22 cellular contexts compared by ENCODE assay signal in the genomic region with DNA sequence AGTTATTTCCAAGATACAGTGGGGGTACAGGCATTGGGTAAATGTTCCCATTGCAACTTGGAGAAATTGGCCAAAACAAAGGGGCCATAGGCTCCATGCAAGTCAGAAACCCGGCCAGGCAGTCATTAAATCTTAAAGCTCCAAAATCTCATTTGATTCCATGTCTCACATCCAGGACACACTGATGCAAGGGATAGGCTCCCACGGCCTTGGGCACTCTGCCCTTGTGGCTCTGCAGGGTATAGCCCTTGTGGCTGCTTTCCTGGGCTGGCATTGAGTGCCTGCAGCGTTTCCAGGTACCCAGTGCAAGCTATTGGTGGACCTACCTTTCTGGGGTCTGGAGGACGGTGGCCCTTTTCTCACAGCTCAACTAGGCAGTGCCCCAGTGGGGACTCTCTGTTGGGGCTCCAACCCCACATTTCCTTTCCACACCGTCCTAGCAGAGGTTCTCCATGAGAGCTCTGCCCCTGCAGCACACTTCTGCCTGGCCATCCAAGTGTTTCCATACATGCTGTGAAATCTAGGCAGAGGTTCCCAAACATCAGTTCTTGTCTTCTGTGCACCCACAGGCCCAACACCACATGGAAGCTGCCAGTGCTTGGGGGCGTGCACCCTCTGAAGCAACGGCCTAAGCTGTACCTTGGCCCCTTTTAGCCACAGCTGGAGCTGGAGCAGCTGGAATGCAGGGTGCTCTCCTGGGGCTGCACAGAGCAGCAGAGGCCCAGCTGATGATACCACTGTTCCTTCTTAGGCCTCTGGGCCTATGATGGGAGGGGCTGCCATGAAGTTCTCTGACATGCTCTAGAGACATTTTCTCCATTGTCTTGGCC.
"Had no signal": no experiment of that assay in that cellular context is flagged by ENCODE, and none has a peak within 500 bp of the region (broad histone marks: within the 10 kb centered on the region; RNA-seq: fewer than 3 reads in every experiment).

No MANE protein-coding gene starts in this region.

- H3K9me3 Mint-ChIP-seq: nephron; stimulated activated effector memory CD8-positive, alpha-beta T cell treated with anti-CD3 and anti-CD28 coated beads, Interleukin-12 subunit alpha, Interleukin-12 subunit beta, amount 100 ng/mL, for 72 hours; stimulated activated naive CD8-positive, alpha-beta T cell treated with anti-CD3 and anti-CD28 coated beads, Interleukin-15, Interleukin-2, amounts not matched to agents 100 ng/mL and 50 ng/mL, for 24 hours had no signal

- H3K4me3 Mint-ChIP-seq: naive B cell; nephron; stimulated activated effector memory CD8-positive, alpha-beta T cell treated with anti-CD3 and anti-CD28 coated beads, Interleukin-12 subunit alpha, Interleukin-12 subunit beta, amount 100 ng/mL, for 72 hours; stimulated activated naive CD8-positive, alpha-beta T cell treated with anti-CD3 and anti-CD28 coated beads, Interleukin-15, Interleukin-2, amounts not matched to agents 100 ng/mL and 50 ng/mL, for 24 hours had no signal

- H3K4me1 ChIP-seq: heart left ventricle, lower lobe of right lung, psoas muscle, right lobe of liver, tibial artery, upper lobe of right lung, vagina had no signal

- H3K27me3 Mint-ChIP-seq: naive B cell; stimulated activated naive CD8-positive, alpha-beta T cell treated with anti-CD3 and anti-CD28 coated beads, Interleukin-15, Interleukin-2, amounts not matched to agents 100 ng/mL and 50 ng/mL, for 24 hours had no signal

- DNase-seq: effector CD4-positive, alpha-beta T cell; foreskin melanocyte; heart left ventricle; hippocampal formation; kidney glomerular epithelial cell; lower lobe of right lung; mesenchymal stem cell; naive B cell; psoas muscle; retina; right lobe of liver; stimulated activated CD4-positive, alpha-beta T cell treated with anti-CD3 and anti-CD28 coated beads, Interleukin-4, amount 100 ng/mL, for 1 hour; stimulated activated CD8-positive, alpha-beta memory T cell treated with anti-CD3 and anti-CD28 coated beads, Interleukin-4, amount 100 ng/mL, for 48 hours; tibial artery; upper lobe of right lung had no signal

- ATAC-seq: heart left ventricle; lower lobe of right lung; psoas muscle; stimulated activated effector memory CD8-positive, alpha-beta T cell treated with anti-CD3 and anti-CD28 coated beads, Interleukin-12 subunit alpha, Interleukin-12 subunit beta, amount 100 ng/mL, for 72 hours; upper lobe of right lung had no signal

- H3K27me3 ChIP-seq: heart left ventricle, neutrophil, right lobe of liver, tibial artery, upper lobe of right lung, vagina had no signal

- FAIRE-seq: islet of Langerhans had no signal

- H3K36me3 Mint-ChIP-seq: stimulated activated effector memory CD8-positive, alpha-beta T cell treated with anti-CD3 and anti-CD28 coated beads, Interleukin-12 subunit alpha, Interleukin-12 subunit beta, amount 100 ng/mL, for 72 hours had no signal

- H3K27ac Mint-ChIP-seq: nephron; stimulated activated effector memory CD8-positive, alpha-beta T cell treated with anti-CD3 and anti-CD28 coated beads, Interleukin-12 subunit alpha, Interleukin-12 subunit beta, amount 100 ng/mL, for 72 hours; stimulated activated naive CD8-positive, alpha-beta T cell treated with anti-CD3 and anti-CD28 coated beads, Interleukin-15, Interleukin-2, amounts not matched to agents 100 ng/mL and 50 ng/mL, for 24 hours had no signal

- H3K9me3 ChIP-seq: heart left ventricle, lower lobe of right lung, neutrophil, psoas muscle, right lobe of liver, tibial artery, upper lobe of right lung, vagina had no signal

- H3K27ac ChIP-seq: coronary artery, heart left ventricle, lower lobe of right lung, neutrophil, psoas muscle, right lobe of liver, tibial artery, upper lobe of right lung, vagina had no signal

- H3K4me3 ChIP-seq: coronary artery, heart left ventricle, lower lobe of right lung, psoas muscle, right lobe of liver, tibial artery, upper lobe of right lung, vagina had no signal

- H3K4me1 Mint-ChIP-seq: stimulated activated effector memory CD8-positive, alpha-beta T cell treated with anti-CD3 and anti-CD28 coated beads, Interleukin-12 subunit alpha, Interleukin-12 subunit beta, amount 100 ng/mL, for 72 hours had no signal

- H3K36me3 ChIP-seq: heart left ventricle, lower lobe of right lung, neutrophil, right lobe of liver, upper lobe of right lung, vagina had no signal
